Comparison of ENCODE assay signal across 1 cellular context in the genomic region with DNA sequence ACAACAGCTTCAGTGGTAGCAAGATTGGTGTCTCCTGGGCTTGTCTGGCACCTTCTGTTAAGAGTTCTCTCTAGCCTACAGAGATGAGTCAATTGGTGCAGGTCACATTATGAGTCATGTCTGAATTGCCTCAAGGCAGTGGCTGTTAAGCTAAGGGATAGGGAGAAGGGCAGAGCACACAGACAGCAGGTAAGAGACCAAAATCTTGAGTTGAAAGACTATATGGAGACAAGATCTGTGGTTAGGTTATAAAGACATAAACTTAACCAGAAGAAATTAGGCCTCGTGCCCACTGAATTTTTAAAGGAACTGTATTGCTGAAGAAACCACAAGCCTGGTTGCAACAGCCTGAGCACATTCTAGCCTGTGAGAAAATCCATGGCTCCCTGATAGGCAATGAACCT.
A peak's percentile ranks its signal among the peaks of the same experiment; 100 is the strongest.
TF ChIP-seq lines count a peak whose summit lies in the region.

No MANE protein-coding gene starts in this region.

TF ChIP-seq in GM12878, 131 proteins besides CTCF, POLR2A, EP300 and RAD21 (continued from another document and continues in another):
- TF ChIP-seq, protein P1, sequence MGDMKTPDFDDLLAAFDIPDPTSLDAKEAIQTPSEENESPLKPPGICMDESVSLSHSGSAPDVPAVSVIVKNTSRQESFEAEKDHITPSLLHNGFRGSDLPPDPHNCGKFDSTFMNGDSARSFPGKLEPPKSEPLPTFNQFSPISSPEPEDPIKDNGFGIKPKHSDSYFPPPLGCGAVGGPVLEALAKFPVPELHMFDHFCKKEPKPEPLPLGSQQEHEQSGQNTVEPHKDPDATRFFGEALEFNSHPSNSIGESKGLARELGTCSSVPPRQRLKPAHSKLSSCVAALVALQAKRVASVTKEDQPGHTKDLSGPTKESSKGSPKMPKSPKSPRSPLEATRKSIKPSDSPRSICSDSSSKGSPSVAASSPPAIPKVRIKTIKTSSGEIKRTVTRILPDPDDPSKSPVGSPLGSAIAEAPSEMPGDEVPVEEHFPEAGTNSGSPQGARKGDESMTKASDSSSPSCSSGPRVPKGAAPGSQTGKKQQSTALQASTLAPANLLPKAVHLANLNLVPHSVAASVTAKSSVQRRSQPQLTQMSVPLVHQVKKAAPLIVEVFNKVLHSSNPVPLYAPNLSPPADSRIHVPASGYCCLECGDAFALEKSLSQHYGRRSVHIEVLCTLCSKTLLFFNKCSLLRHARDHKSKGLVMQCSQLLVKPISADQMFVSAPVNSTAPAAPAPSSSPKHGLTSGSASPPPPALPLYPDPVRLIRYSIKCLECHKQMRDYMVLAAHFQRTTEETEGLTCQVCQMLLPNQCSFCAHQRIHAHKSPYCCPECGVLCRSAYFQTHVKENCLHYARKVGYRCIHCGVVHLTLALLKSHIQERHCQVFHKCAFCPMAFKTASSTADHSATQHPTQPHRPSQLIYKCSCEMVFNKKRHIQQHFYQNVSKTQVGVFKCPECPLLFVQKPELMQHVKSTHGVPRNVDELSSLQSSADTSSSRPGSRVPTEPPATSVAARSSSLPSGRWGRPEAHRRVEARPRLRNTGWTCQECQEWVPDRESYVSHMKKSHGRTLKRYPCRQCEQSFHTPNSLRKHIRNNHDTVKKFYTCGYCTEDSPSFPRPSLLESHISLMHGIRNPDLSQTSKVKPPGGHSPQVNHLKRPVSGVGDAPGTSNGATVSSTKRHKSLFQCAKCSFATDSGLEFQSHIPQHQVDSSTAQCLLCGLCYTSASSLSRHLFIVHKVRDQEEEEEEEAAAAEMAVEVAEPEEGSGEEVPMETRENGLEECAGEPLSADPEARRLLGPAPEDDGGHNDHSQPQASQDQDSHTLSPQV (IDR thresholded peaks at IDR 0.05): no peak
- TF ChIP-seq HDGF (IDR thresholded peaks at IDR 0.05) (no peak), EZH2 (IDR thresholded peaks at IDR 0.05; ENCODE audit: borderline replicate concordance, control insufficient read depth, low read depth, low read length) (no peak), RFX5 (IDR thresholded peaks at IDR 0.05; ENCODE audit: low read depth, low read length) (no peak), ATF7 (IDR thresholded peaks at IDR 0.05; ENCODE audit: low read depth) (peak; percentile 80; the same call in 1 of the 2 replicates), JUND (IDR thresholded peaks at IDR 0.05; ENCODE audit: low read depth, low read length) (peak; percentile 96), CREB1 (IDR thresholded peaks at IDR 0.05; ENCODE audit: low read depth) (no peak), ZBED1 (IDR thresholded peaks at IDR 0.05; ENCODE audit: borderline replicate concordance) (peak; percentile 45; the same call in 1 of the 2 replicates), TAF1 (IDR thresholded peaks at IDR 0.05; ENCODE audit: borderline replicate concordance, low read depth, low read length) (no peak), KAT2A (conservative IDR thresholded peaks at IDR 0.05; ENCODE audit: control insufficient read depth, low read depth, low read length) (no peak), ZNF274 (IDR thresholded peaks at IDR 0.05; ENCODE audit: insufficient read depth, insufficient read length) (no peak), SMAD1 (IDR thresholded peaks at IDR 0.05; ENCODE audit: low read depth, partially characterized antibody) (no peak), BRCA1 (IDR thresholded peaks at IDR 0.05; ENCODE audit: low read depth, low read length) (no peak), BMI1 (IDR thresholded peaks at IDR 0.05; ENCODE audit: borderline replicate concordance) (no peak), MYC (IDR thresholded peaks at IDR 0.05; ENCODE audit: insufficient read depth, insufficient read length, insufficient replicate concordance, low read length, severe bottlenecking) (no peak), EGR1 (IDR thresholded peaks at IDR 0.05; ENCODE audit: borderline replicate concordance in 1 of 2, low read depth in 2 of 2, low read length in 2 of 2) (no peak), NBN (IDR thresholded peaks at IDR 0.05) (peak; percentile 73), HCFC1 (IDR thresholded peaks at IDR 0.05; ENCODE audit: low read length) (no peak), ZNF217 (IDR thresholded peaks at IDR 0.05) (no peak), MTA3 (IDR thresholded peaks at IDR 0.05; ENCODE audit: borderline replicate concordance, low read length) (peak; percentile 58; the same call in 1 of the 2 replicates), HDAC2 (IDR thresholded peaks at IDR 0.05) (no peak), DPF2 (IDR thresholded peaks at IDR 0.05) (peak; percentile 96), GATAD2B (conservative IDR thresholded peaks at IDR 0.05; ENCODE audit: low read depth) (0 out of 2 replicates have a peak, but pooled peaks have one; percentile 28), TCF3 (IDR thresholded peaks at IDR 0.05; ENCODE audit: borderline replicate concordance, insufficient read depth, low read depth, low read length) (0 out of 2 replicates have a peak, but pooled peaks have one; percentile 28), BACH1 (IDR thresholded peaks at IDR 0.05; ENCODE audit: borderline replicate concordance) (peak; percentile 90; the same call in 1 of the 2 replicates), SREBF1 (IDR thresholded peaks at IDR 0.05; ENCODE audit: low read length) (no peak), MYB (IDR thresholded peaks at IDR 0.05; ENCODE audit: borderline replicate concordance, low read depth, low read length) (no peak), ZNF384 (IDR thresholded peaks at IDR 0.05; ENCODE audit: borderline replicate concordance, low read depth, low read length) (no peak)
- TF ChIP-seq, protein P2, sequence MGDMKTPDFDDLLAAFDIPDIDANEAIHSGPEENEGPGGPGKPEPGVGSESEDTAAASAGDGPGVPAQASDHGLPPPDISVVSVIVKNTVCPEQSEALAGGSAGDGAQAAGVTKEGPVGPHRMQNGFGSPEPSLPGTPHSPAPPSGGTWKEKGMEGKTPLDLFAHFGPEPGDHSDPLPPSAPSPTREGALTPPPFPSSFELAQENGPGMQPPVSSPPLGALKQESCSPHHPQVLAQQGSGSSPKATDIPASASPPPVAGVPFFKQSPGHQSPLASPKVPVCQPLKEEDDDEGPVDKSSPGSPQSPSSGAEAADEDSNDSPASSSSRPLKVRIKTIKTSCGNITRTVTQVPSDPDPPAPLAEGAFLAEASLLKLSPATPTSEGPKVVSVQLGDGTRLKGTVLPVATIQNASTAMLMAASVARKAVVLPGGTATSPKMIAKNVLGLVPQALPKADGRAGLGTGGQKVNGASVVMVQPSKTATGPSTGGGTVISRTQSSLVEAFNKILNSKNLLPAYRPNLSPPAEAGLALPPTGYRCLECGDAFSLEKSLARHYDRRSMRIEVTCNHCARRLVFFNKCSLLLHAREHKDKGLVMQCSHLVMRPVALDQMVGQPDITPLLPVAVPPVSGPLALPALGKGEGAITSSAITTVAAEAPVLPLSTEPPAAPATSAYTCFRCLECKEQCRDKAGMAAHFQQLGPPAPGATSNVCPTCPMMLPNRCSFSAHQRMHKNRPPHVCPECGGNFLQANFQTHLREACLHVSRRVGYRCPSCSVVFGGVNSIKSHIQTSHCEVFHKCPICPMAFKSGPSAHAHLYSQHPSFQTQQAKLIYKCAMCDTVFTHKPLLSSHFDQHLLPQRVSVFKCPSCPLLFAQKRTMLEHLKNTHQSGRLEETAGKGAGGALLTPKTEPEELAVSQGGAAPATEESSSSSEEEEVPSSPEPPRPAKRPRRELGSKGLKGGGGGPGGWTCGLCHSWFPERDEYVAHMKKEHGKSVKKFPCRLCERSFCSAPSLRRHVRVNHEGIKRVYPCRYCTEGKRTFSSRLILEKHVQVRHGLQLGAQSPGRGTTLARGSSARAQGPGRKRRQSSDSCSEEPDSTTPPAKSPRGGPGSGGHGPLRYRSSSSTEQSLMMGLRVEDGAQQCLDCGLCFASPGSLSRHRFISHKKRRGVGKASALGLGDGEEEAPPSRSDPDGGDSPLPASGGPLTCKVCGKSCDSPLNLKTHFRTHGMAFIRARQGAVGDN (IDR thresholded peaks at IDR 0.05): no peak
- TF ChIP-seq, protein P3, sequence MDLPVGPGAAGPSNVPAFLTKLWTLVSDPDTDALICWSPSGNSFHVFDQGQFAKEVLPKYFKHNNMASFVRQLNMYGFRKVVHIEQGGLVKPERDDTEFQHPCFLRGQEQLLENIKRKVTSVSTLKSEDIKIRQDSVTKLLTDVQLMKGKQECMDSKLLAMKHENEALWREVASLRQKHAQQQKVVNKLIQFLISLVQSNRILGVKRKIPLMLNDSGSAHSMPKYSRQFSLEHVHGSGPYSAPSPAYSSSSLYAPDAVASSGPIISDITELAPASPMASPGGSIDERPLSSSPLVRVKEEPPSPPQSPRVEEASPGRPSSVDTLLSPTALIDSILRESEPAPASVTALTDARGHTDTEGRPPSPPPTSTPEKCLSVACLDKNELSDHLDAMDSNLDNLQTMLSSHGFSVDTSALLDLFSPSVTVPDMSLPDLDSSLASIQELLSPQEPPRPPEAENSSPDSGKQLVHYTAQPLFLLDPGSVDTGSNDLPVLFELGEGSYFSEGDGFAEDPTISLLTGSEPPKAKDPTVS (IDR thresholded peaks at IDR 0.05; ENCODE audit: low read depth, low read length): no peak
- TF ChIP-seq, protein P4, sequence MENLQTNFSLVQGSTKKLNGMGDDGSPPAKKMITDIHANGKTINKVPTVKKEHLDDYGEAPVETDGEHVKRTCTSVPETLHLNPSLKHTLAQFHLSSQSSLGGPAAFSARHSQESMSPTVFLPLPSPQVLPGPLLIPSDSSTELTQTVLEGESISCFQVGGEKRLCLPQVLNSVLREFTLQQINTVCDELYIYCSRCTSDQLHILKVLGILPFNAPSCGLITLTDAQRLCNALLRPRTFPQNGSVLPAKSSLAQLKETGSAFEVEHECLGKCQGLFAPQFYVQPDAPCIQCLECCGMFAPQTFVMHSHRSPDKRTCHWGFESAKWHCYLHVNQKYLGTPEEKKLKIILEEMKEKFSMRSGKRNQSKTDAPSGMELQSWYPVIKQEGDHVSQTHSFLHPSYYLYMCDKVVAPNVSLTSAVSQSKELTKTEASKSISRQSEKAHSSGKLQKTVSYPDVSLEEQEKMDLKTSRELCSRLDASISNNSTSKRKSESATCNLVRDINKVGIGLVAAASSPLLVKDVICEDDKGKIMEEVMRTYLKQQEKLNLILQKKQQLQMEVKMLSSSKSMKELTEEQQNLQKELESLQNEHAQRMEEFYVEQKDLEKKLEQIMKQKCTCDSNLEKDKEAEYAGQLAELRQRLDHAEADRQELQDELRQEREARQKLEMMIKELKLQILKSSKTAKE (IDR thresholded peaks at IDR 0.05; ENCODE audit: low read depth, poor library complexity, severe bottlenecking): peak; percentile 100
- TF ChIP-seq, protein P5, sequence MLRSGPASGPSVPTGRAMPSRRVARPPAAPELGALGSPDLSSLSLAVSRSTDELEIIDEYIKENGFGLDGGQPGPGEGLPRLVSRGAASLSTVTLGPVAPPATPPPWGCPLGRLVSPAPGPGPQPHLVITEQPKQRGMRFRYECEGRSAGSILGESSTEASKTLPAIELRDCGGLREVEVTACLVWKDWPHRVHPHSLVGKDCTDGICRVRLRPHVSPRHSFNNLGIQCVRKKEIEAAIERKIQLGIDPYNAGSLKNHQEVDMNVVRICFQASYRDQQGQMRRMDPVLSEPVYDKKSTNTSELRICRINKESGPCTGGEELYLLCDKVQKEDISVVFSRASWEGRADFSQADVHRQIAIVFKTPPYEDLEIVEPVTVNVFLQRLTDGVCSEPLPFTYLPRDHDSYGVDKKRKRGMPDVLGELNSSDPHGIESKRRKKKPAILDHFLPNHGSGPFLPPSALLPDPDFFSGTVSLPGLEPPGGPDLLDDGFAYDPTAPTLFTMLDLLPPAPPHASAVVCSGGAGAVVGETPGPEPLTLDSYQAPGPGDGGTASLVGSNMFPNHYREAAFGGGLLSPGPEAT (IDR thresholded peaks at IDR 0.05; ENCODE audit: low read depth): peak; percentile 57; the same call in 1 of the 2 replicates
- TF ChIP-seq, protein P6, sequence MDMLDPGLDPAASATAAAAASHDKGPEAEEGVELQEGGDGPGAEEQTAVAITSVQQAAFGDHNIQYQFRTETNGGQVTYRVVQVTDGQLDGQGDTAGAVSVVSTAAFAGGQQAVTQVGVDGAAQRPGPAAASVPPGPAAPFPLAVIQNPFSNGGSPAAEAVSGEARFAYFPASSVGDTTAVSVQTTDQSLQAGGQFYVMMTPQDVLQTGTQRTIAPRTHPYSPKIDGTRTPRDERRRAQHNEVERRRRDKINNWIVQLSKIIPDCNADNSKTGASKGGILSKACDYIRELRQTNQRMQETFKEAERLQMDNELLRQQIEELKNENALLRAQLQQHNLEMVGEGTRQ (IDR thresholded peaks at IDR 0.05; ENCODE audit: borderline replicate concordance, low read depth, low read length): no peak
- TF ChIP-seq, protein P7, sequence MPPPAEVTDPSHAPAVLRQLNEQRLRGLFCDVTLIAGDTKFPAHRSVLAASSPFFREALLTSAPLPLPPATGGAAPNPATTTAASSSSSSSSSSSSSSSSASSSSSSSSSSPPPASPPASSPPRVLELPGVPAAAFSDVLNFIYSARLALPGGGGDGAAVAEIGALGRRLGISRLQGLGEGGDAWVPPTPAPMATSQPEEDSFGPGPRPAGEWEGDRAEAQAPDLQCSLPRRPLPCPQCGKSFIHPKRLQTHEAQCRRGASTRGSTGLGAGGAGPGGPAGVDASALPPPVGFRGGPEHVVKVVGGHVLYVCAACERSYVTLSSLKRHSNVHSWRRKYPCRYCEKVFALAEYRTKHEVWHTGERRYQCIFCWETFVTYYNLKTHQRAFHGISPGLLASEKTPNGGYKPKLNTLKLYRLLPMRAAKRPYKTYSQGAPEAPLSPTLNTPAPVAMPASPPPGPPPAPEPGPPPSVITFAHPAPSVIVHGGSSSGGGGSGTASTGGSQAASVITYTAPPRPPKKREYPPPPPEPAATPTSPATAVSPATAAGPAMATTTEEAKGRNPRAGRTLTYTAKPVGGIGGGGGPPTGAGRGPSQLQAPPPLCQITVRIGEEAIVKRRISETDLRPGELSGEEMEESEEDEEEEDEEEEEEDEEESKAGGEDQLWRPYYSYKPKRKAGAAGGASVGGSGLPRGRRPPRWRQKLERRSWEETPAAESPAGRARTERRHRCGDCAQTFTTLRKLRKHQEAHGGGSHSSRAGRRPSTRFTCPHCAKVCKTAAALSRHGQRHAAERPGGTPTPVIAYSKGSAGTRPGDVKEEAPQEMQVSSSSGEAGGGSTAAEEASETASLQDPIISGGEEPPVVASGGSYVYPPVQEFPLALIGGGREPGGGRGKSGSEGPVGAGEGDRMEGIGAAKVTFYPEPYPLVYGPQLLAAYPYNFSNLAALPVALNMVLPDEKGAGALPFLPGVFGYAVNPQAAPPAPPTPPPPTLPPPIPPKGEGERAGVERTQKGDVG (CRISPR knock-in tag; IDR thresholded peaks at IDR 0.05): no peak
- TF ChIP-seq, protein P8, sequence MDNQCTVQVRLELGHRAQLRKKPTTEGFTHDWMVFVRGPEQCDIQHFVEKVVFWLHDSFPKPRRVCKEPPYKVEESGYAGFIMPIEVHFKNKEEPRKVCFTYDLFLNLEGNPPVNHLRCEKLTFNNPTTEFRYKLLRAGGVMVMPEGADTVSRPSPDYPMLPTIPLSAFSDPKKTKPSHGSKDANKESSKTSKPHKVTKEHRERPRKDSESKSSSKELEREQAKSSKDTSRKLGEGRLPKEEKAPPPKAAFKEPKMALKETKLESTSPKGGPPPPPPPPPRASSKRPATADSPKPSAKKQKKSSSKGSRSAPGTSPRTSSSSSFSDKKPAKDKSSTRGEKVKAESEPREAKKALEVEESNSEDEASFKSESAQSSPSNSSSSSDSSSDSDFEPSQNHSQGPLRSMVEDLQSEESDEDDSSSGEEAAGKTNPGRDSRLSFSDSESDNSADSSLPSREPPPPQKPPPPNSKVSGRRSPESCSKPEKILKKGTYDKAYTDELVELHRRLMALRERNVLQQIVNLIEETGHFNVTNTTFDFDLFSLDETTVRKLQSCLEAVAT (IDR thresholded peaks at IDR 0.05): 0 out of 2 replicates have a peak, but pooled peaks have one; percentile 40
- TF ChIP-seq, protein P9, sequence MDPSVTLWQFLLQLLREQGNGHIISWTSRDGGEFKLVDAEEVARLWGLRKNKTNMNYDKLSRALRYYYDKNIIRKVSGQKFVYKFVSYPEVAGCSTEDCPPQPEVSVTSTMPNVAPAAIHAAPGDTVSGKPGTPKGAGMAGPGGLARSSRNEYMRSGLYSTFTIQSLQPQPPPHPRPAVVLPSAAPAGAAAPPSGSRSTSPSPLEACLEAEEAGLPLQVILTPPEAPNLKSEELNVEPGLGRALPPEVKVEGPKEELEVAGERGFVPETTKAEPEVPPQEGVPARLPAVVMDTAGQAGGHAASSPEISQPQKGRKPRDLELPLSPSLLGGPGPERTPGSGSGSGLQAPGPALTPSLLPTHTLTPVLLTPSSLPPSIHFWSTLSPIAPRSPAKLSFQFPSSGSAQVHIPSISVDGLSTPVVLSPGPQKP (IDR thresholded peaks at IDR 0.05; ENCODE audit: low read depth, low read length): no peak
